In the genomic region with DNA sequence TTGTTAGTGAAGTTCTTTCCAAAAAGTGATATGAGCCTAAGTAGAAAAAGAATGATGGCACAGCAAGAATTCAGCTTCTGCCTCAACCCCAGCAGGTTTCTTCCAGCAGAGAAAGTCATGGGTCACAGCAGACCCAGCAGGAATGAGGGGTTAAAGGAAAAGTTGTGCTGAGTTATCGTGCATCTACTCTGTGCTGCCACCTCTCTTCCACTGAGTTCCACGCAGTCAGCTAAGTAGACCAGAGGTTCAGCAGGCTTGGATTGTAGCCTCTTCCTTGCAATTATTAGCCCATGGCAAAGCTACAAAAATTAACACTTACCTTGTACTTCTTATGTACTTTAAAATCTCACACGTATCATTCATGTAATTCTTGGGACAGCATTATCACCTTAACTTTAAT, we compare ENCODE assay signal across 16 cellular contexts.
DNase-seq lines count a peak whose midpoint lies in the region; ATAC-seq and TF ChIP-seq lines count a peak whose summit lies in the region.
"Had no signal": no experiment of that assay in that cellular context is flagged by ENCODE, and none has a peak within 500 bp of the region (broad histone marks: within the 10 kb centered on the region; RNA-seq: fewer than 3 reads in every experiment).

No MANE protein-coding gene starts in this region.

- DNase-seq in heart left ventricle: no peak
- no peak for DNase-seq in Right ventricle myocardium superior
- DNase-seq in NT2/D1 (ENCODE audit: low read depth, low spot score): peak; percentile 23
- DNase-seq in hepatocyte (ENCODE audit: low spot score): peak; percentile 38
- no peak for DNase-seq in tibial nerve (ENCODE audit: low spot score in 2 of 2)
- DNase-seq: activated naive CD4-positive, alpha-beta T cell treated with anti-CD3 and anti-CD28 coated beads, Interleukin-2, amount 50 U/mL, for 16 hours; caudate nucleus; EL; NCI-H1092; NCI-H524; posterior cingulate gyrus; T-helper 2 cell; uterus had no signal

- no peak overlapping the region for H3K4me2 ChIP-seq in hepatocyte

- H3K27me3 ChIP-seq in heart left ventricle (peaks cover 0 to 5% (median 0%) of the 10 kb centered on the region in 9 donors), NT2/D1 (ENCODE audit: insufficient read depth, insufficient read length) (no peaks in the 10 kb centered on the region), hepatocyte (no peaks in the 10 kb centered on the region), tibial nerve (no peaks in the 10 kb centered on the region)
- H3K27me3 ChIP-seq: uterus had no signal

- ATAC-seq in heart left ventricle: no peak
- ATAC-seq in Right ventricle myocardium superior (ENCODE audit: poor library complexity): no peak
- ATAC-seq in HG02623 (IDR thresholded peaks at IDR 0.05; ENCODE audit: unreplicated experiment): no peak
- ATAC-seq in HG02973 (IDR thresholded peaks at IDR 0.05; ENCODE audit: unreplicated experiment): no peak
- no peak for ATAC-seq in GM18498 (IDR thresholded peaks at IDR 0.05; ENCODE audit: unreplicated experiment)

- H3K79me2 ChIP-seq in hepatocyte: no peaks in the 10 kb centered on the region

- TF ChIP-seq CTCF in heart left ventricle (IDR thresholded peaks at IDR 0.05) (peak in 7 of 12 donors; percentile 8 to 33 (median 21)), hepatocyte (IDR thresholded peaks at IDR 0.05; ENCODE audit: poor library complexity) (peak; percentile 45), tibial nerve (IDR thresholded peaks at IDR 0.05) (no peak)

- intact Hi-C loops in heart left ventricle (cut with DNase I): no loop called here
- intact Hi-C loops in Right ventricle myocardium superior (cut with DNase I): no loop called here

- no peak overlapping the region for H2AFZ ChIP-seq in hepatocyte

- no peaks in the 10 kb centered on the region for H3K9me2 ChIP-seq in hepatocyte (replicated peaks; ENCODE audit: insufficient read depth)

- WGBS in heart left ventricle, 4 donors: 30 to 46% (median 37%) methylated on average over 3 of the region's 3 CpGs
- 31% methylated on average over 3 of the region's 3 CpGs for WGBS in hepatocyte (ENCODE audit: low lambda C conversion rate, missing lambda C conversion rate)
- WGBS in tibial nerve, 2 donors: 42 to 43% methylated on average over 3 of the region's 3 CpGs

- H3K4me3 ChIP-seq in heart left ventricle (no peak overlapping the region), NT2/D1 (ENCODE audit: insufficient read length, low read depth) (no peak overlapping the region), hepatocyte (no peak overlapping the region), tibial nerve (no peak overlapping the region)
- H3K4me3 ChIP-seq: uterus had no signal

- H3K27ac ChIP-seq in heart left ventricle (no peak overlapping the region), hepatocyte (no peak overlapping the region), tibial nerve (no peak overlapping the region)
- H3K27ac ChIP-seq: uterus had no signal

- no peaks in the 10 kb centered on the region for H3K4me1 ChIP-seq in heart left ventricle
- no peaks in the 10 kb centered on the region for H3K4me1 ChIP-seq in NT2/D1 (ENCODE audit: insufficient read depth, insufficient read length)
- H3K4me1 ChIP-seq in hepatocyte (ENCODE audit: insufficient read depth): no peaks in the 10 kb centered on the region
- H3K4me1 ChIP-seq in tibial nerve: no peaks in the 10 kb centered on the region
- H3K4me1 ChIP-seq: uterus had no signal

- no peak for TF ChIP-seq EP300 in tibial nerve (IDR thresholded peaks at IDR 0.05)

- no peaks in the 10 kb centered on the region for H4K20me1 ChIP-seq in hepatocyte (ENCODE audit: insufficient read depth, poor library complexity, severe bottlenecking)

- H3K9ac ChIP-seq in NT2/D1 (ENCODE audit: insufficient read length, low read depth): no peak overlapping the region

- no peaks in the 10 kb centered on the region for H3K36me3 ChIP-seq in heart left ventricle
- no peaks in the 10 kb centered on the region for H3K36me3 ChIP-seq in NT2/D1 (ENCODE audit: insufficient read depth, insufficient read length, low read length)
- H3K36me3 ChIP-seq in hepatocyte (replicated peaks; ENCODE audit: insufficient read depth, low read depth): no peaks in the 10 kb centered on the region
- no peaks in the 10 kb centered on the region for H3K36me3 ChIP-seq in tibial nerve
- H3K36me3 ChIP-seq: uterus had no signal

- H3K9me3 ChIP-seq in heart left ventricle (peaks cover 0 to 4% (median 0%) of the 10 kb centered on the region in 12 donors), NT2/D1 (ENCODE audit: insufficient read depth, low read length) (no peaks in the 10 kb centered on the region), hepatocyte (ENCODE audit: low read depth) (no peaks in the 10 kb centered on the region), tibial nerve (peaks cover 0 to 8% (median 0%) of the 10 kb centered on the region in 4 donors)
- H3K9me3 ChIP-seq: uterus had no signal

- TF ChIP-seq POLR2A in heart left ventricle (IDR thresholded peaks at IDR 0.05) (no peak), tibial nerve (IDR thresholded peaks at IDR 0.05) (no peak)

Comparison
In these comparisons a context has a peak if more than half of its experiments do, and no peak if none do; other contexts are left out.
1. DNase-seq: peak in NT2/D1 (single experiment) and hepatocyte (single experiment); none in heart left ventricle (0 of 5), Right ventricle myocardium superior (single experiment) and tibial nerve (0 of 2).
2. CTCF ChIP-seq: peak in heart left ventricle (7 of 12) and hepatocyte (single experiment); none in tibial nerve (0 of 5).